ENCODE assay signal across 8 cellular contexts in the genomic region with DNA sequence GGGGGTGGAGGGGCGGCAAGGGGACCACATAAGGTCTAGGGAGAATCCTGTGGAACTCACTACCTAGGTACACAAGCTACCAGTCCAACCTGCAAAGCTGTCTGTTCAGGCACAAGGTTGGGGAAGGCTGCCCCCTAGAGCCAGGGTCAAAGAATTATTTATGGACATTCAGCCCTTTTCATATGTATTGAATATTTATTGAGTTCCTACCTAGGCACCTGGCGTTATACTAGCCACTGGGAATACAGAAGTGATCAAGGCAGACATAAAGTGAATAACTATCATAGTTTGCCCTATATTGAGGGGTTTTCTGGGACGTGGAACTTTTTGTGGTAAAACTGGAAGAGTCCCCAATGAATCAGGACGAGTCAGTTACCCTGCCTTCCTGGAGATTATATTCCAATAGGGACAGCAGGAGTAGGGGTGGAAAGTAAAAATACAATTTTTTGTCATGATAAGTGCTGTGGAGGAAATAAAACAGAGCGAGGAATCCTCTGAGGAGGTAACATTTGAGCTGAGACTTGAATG. TPM values are rescaled to one million over a fixed set of nuclear protein-coding genes. Genes with fewer than 3 reads are reported as not detected.
DNase-seq lines count a peak whose midpoint lies in the region; ATAC-seq and TF ChIP-seq lines count a peak whose summit lies in the region.

No MANE protein-coding gene starts in this region.

- H3K9me3 Mint-ChIP-seq in CD8-positive, alpha-beta T cell, result no peaks in the 10 kb centered on the region
- no peaks in the 10 kb centered on the region for H3K9me3 Mint-ChIP-seq in activated T-helper 1 cell treated with anti-CD3 and anti-CD28 coated beads, Interleukin-12 subunit alpha, Interleukin-12 subunit beta, Interleukin-2, Interleukin-4 antibody, amounts not matched to agents 30 ng/mL and 10 ng/mL and 1 ng/mL, durations not matched to agents 14 hours and 24 hours and 36 hours

- POLR2A ChIA-PET in CD8-positive, alpha-beta T cell (lab: Charles Lee), result interaction anchor here (0.5 to 3.1 kb wide), 4 partner anchors 10 to 66 kb away, joined by 3 to 16 read pairs (median 8); a partner anchor contains a TSS

- intact Hi-C loops in CD8-positive, alpha-beta T cell (cut with DNase I, micrococcal nuclease), result loop anchor here (1.0 to 5.0 kb wide), 5 partner anchors 23 to 115 kb away; no protein-coding TSS in a partner anchor
- intact Hi-C loops in activated T-helper 1 cell treated with anti-CD3 and anti-CD28 coated beads, Interleukin-12 subunit alpha, Interleukin-12 subunit beta, Interleukin-2, Interleukin-4 antibody, amounts not matched to agents 30 ng/mL and 10 ng/mL and 1 ng/mL, durations not matched to agents 14 hours and 24 hours and 36 hours (cut with micrococcal nuclease), result loop anchor here (1.0 kb wide), 3 partner anchors 8 to 52 kb away; no protein-coding TSS in a partner anchor

- H3K27ac ChIP-seq in CD8-positive, alpha-beta T cell (ENCODE audit: low read depth, low read length), result no peak overlapping the region

- no peaks in the 10 kb centered on the region for H3K27me3 Mint-ChIP-seq in CD8-positive, alpha-beta T cell (ENCODE audit: low read depth)
- peaks cover 3% of the 10 kb centered on the region for H3K27me3 Mint-ChIP-seq in activated T-helper 1 cell treated with anti-CD3 and anti-CD28 coated beads, Interleukin-12 subunit alpha, Interleukin-12 subunit beta, Interleukin-2, Interleukin-4 antibody, amounts not matched to agents 30 ng/mL and 10 ng/mL and 1 ng/mL, durations not matched to agents 14 hours and 24 hours and 36 hours (ENCODE audit: insufficient read depth)

- H3K4me3 ChIP-seq in CD8-positive, alpha-beta T cell (ENCODE audit: low read depth, low read length), result no peak overlapping the region
- H3K4me3 ChIP-seq in MG63, result no peak overlapping the region

- H3K36me3 ChIP-seq in CD8-positive, alpha-beta T cell (ENCODE audit: insufficient read depth, low read length), result no peaks in the 10 kb centered on the region
- no peaks in the 10 kb centered on the region for H3K36me3 ChIP-seq in MG63

- peak; percentile 58 for TF ChIP-seq CTCF in CD8-positive, alpha-beta T cell (IDR thresholded peaks at IDR 0.05)

- H3K4me1 ChIP-seq in CD8-positive, alpha-beta T cell (ENCODE audit: insufficient read depth, low read length), result peaks cover 28% of the 10 kb centered on the region

- H3K4me3 Mint-ChIP-seq in CD8-positive, alpha-beta T cell, result no peak overlapping the region
- H3K4me3 Mint-ChIP-seq in activated T-helper 1 cell treated with anti-CD3 and anti-CD28 coated beads, Interleukin-12 subunit alpha, Interleukin-12 subunit beta, Interleukin-2, Interleukin-4 antibody, amounts not matched to agents 30 ng/mL and 10 ng/mL and 1 ng/mL, durations not matched to agents 14 hours and 24 hours and 36 hours, result no peak overlapping the region

- peak; percentile 46 to 82 (median 71) for DNase-seq in CD8-positive, alpha-beta T cell
- DNase-seq in HCEC 1CT, result peak; percentile 40
- peak; percentile 73 for DNase-seq in OCI-M1 (lab: John Stamatoyannopoulos, UW)
- DNase-seq in activated T-helper 1 cell treated with anti-CD3 and anti-CD28 coated beads, Interleukin-12 subunit alpha, Interleukin-12 subunit beta, Interleukin-2, Interleukin-4 antibody, amounts not matched to agents 30 ng/mL and 10 ng/mL and 1 ng/mL, durations not matched to agents 14 hours and 24 hours and 36 hours (ENCODE audit: low spot score), result peak; percentile 53
- peak; percentile 57 for DNase-seq in germinal center (ENCODE audit: low spot score)
- DNase-seq in stimulated activated CD4-positive, alpha-beta T cell treated with anti-CD3 and anti-CD28 coated beads, Interleukin-12 subunit alpha, Interleukin-12 subunit beta, amount 100 ng/mL, for 24 hours (ENCODE audit: low read depth in 2 of 2), result peak; percentile 46 to 66
- no peak for DNase-seq in MG63

- no peaks in the 10 kb centered on the region for H3K9me3 ChIP-seq in CD8-positive, alpha-beta T cell (ENCODE audit: low read length)
- no peaks in the 10 kb centered on the region for H3K9me3 ChIP-seq in MG63

- H3K27ac Mint-ChIP-seq in CD8-positive, alpha-beta T cell, result no peak overlapping the region
- no peak overlapping the region for H3K27ac Mint-ChIP-seq in activated T-helper 1 cell treated with anti-CD3 and anti-CD28 coated beads, Interleukin-12 subunit alpha, Interleukin-12 subunit beta, Interleukin-2, Interleukin-4 antibody, amounts not matched to agents 30 ng/mL and 10 ng/mL and 1 ng/mL, durations not matched to agents 14 hours and 24 hours and 36 hours

- CTCF ChIA-PET in CD8-positive, alpha-beta T cell (lab: Charles Lee), result interaction anchor here (0.6 to 18.8 kb wide), 29 partner anchors 11 to 725 kb away, joined by 3 to 500 read pairs (median 6); a partner anchor contains a TSS

- ATAC-seq in CD8-positive, alpha-beta T cell, result peak; percentile 76
- no peak for ATAC-seq in HG03378 (IDR thresholded peaks at IDR 0.05; ENCODE audit: unreplicated experiment)

- peaks cover 23% of the 10 kb centered on the region for H3K4me1 Mint-ChIP-seq in CD8-positive, alpha-beta T cell (ENCODE audit: low read depth)
- peaks cover 3% of the 10 kb centered on the region for H3K4me1 Mint-ChIP-seq in activated T-helper 1 cell treated with anti-CD3 and anti-CD28 coated beads, Interleukin-12 subunit alpha, Interleukin-12 subunit beta, Interleukin-2, Interleukin-4 antibody, amounts not matched to agents 30 ng/mL and 10 ng/mL and 1 ng/mL, durations not matched to agents 14 hours and 24 hours and 36 hours (ENCODE audit: low read depth)

- no peaks in the 10 kb centered on the region for H3K27me3 ChIP-seq in CD8-positive, alpha-beta T cell (ENCODE audit: insufficient read depth, low read length)
- no peaks in the 10 kb centered on the region for H3K27me3 ChIP-seq in MG63

- no peaks in the 10 kb centered on the region for H3K36me3 Mint-ChIP-seq in CD8-positive, alpha-beta T cell
- no peaks in the 10 kb centered on the region for H3K36me3 Mint-ChIP-seq in activated T-helper 1 cell treated with anti-CD3 and anti-CD28 coated beads, Interleukin-12 subunit alpha, Interleukin-12 subunit beta, Interleukin-2, Interleukin-4 antibody, amounts not matched to agents 30 ng/mL and 10 ng/mL and 1 ng/mL, durations not matched to agents 14 hours and 24 hours and 36 hours (ENCODE audit: low read depth)

RNA-seq across cellular contexts. Expression of a gene that starts 5.8 kb away (rescaled TPM):
- 1 to 10 TPM; 4.3 to 5.5 TPM for total RNA-seq in CD8-positive, alpha-beta T cell
- 12.7 TPM in 2 replicates for total RNA-seq in activated T-helper 1 cell treated with anti-CD3 and anti-CD28 coated beads, Interleukin-12 subunit alpha, Interleukin-12 subunit beta, Interleukin-2, Interleukin-4 antibody, amounts not matched to agents 30 ng/mL and 10 ng/mL and 1 ng/mL, durations not matched to agents 14 hours and 24 hours and 36 hours
- total RNA-seq in MG63 (2014; rRNA removed; shearing (Covaris generic); ENCODE audit: low replicate concordance), result 14.2 and 17.6 TPM in 2 replicates

RNA-seq across cellular contexts. Expression of a gene that starts 8.6 kb away (rescaled TPM):
- under 1 TPM; 0.14 to 0.25 TPM for total RNA-seq in CD8-positive, alpha-beta T cell
- 4.7 and 6.5 TPM in 2 replicates for total RNA-seq in activated T-helper 1 cell treated with anti-CD3 and anti-CD28 coated beads, Interleukin-12 subunit alpha, Interleukin-12 subunit beta, Interleukin-2, Interleukin-4 antibody, amounts not matched to agents 30 ng/mL and 10 ng/mL and 1 ng/mL, durations not matched to agents 14 hours and 24 hours and 36 hours
- 2.9 and 6.1 TPM in 2 replicates for total RNA-seq in MG63 (2014; rRNA removed; shearing (Covaris generic); ENCODE audit: low replicate concordance)

RNA-seq across cellular contexts. Expression of a gene that starts 42.0 kb away (rescaled TPM):
- under 1 TPM in 1 of 2 experiments, not detected in 1; 0.22 TPM for total RNA-seq in CD8-positive, alpha-beta T cell
- not detected in 2 replicates for total RNA-seq in activated T-helper 1 cell treated with anti-CD3 and anti-CD28 coated beads, Interleukin-12 subunit alpha, Interleukin-12 subunit beta, Interleukin-2, Interleukin-4 antibody, amounts not matched to agents 30 ng/mL and 10 ng/mL and 1 ng/mL, durations not matched to agents 14 hours and 24 hours and 36 hours
- total RNA-seq in MG63 (2014; rRNA removed; shearing (Covaris generic); ENCODE audit: low replicate concordance), result not detected in 2 replicates

RNA-seq across cellular contexts. Expression of a gene that starts 52.4 kb away (rescaled TPM):
- 10 to 100 TPM; 87.3 to 91.4 TPM for total RNA-seq in CD8-positive, alpha-beta T cell
- 453 and 466 TPM in 2 replicates for total RNA-seq in activated T-helper 1 cell treated with anti-CD3 and anti-CD28 coated beads, Interleukin-12 subunit alpha, Interleukin-12 subunit beta, Interleukin-2, Interleukin-4 antibody, amounts not matched to agents 30 ng/mL and 10 ng/mL and 1 ng/mL, durations not matched to agents 14 hours and 24 hours and 36 hours
- total RNA-seq in MG63 (2014; rRNA removed; shearing (Covaris generic); ENCODE audit: low replicate concordance), result 30.5 and 31.5 TPM in 2 replicates
